Comparison of ENCODE assay signal across 8 cellular contexts in genomic region chr20:32358883-32359632, GRCh38. TPM values are rescaled to one million over a fixed set of nuclear protein-coding genes. Genes with fewer than 3 reads are reported as not detected.
DNase-seq lines count a peak whose midpoint lies in the region; ATAC-seq, FAIRE-seq and TF ChIP-seq lines count a peak whose summit lies in the region.

No MANE protein-coding gene starts in this region.

- no peak for TF ChIP-seq CTCF in neutrophil (IDR thresholded peaks at IDR 0.05)

- H3K27ac ChIP-seq in neutrophil (peak overlapping the region; percentile 99), temporal lobe (ENCODE audit: low read depth, low read length) (peak overlapping the region; percentile 86)

- H3K9me3 ChIP-seq in neutrophil: no peaks in the 10 kb centered on the region

- H3K4me3 ChIP-seq in neutrophil (ENCODE audit: low read depth in 1 of 2, low read length in 1 of 2): peak overlapping the region; percentile 68 to 94

- FAIRE-seq in GM12891 (lab: Jason Lieb, UNC): peak; percentile 51

- peak; percentile 40; the same call in 1 of the 2 replicates for TF ChIP-seq POLR2A in GM12891 (IDR thresholded peaks at IDR 0.05; ENCODE audit: low read depth, low read length)
- peak; percentile 66 for TF ChIP-seq POLR2A in Raji (IDR thresholded peaks at IDR 0.05; ENCODE audit: insufficient read depth, low read depth, low read length)

- H3K27me3 ChIP-seq in neutrophil: no peaks in the 10 kb centered on the region

- H3K4me1 ChIP-seq in neutrophil (ENCODE audit: control insufficient read depth in 1 of 2, insufficient read depth in 1 of 2, low read depth in 1 of 2, low read length in 1 of 2): peaks cover 21 to 24% of the 10 kb centered on the region in 2 experiments

- no peak for ATAC-seq in GM21529 (IDR thresholded peaks at IDR 0.05; ENCODE audit: unreplicated experiment)

- DNase-seq in GM12891 (ENCODE audit: insufficient read length, low spot score) (peak; percentile 47), HT1080 (ENCODE audit: low read depth) (peak; percentile 58), germinal center (ENCODE audit: low spot score) (peak; percentile 81)
- DNase-seq in activated naive CD4-positive, alpha-beta T cell (lab: John Stamatoyannopoulos, UW): peak; percentile 45 to 69 (median 56)

- H3K36me3 ChIP-seq in neutrophil: no peaks in the 10 kb centered on the region

TF ChIP-seq in GM12891, 5 proteins besides CTCF, POLR2A, EP300 and RAD21:
- TF ChIP-seq TAF1 (IDR thresholded peaks at IDR 0.05; ENCODE audit: low read depth, low read length): no peak
- no peak for TF ChIP-seq SPI1 (IDR thresholded peaks at IDR 0.05; ENCODE audit: low read depth, low read length)
- no peak for TF ChIP-seq POLR2AphosphoS5 (IDR thresholded peaks at IDR 0.05; ENCODE audit: low read depth, low read length)
- no peak for TF ChIP-seq PAX5 (IDR thresholded peaks at IDR 0.05; ENCODE audit: insufficient read depth, low read length, severe bottlenecking)
- TF ChIP-seq POU2F2 (IDR thresholded peaks at IDR 0.05; ENCODE audit: low read depth, low read length): no peak
TF ChIP-seq in GM12891: peak in this region for 0.

RNA-seq across cellular contexts. Expression of gene ASXL1, which starts 0.9 kb away (rescaled TPM):
- 31.3 TPM for polyA plus RNA-seq in GM12891 (2012; ENCODE audit: low read depth, missing spikeins)
- 31.8 and 38.8 TPM in 2 replicates for total RNA-seq in HT1080 (2014; rRNA removed; shearing (Covaris generic))
- polyA plus RNA-seq in HT1080 (2015; cell fraction: cytosol; rRNA removed): 23.8 and 26.9 TPM in 2 replicates
- polyA plus RNA-seq in HT1080 (2015; cell fraction: nucleus; rRNA removed): 193 and 221 TPM in 2 replicates
- total RNA-seq in temporal lobe: 63.2 TPM
